In genomic region chr20:62143976-62144825, GRCh38 we compare ENCODE assay signal across 8 cellular contexts. TPM values are rescaled to one million over a fixed set of nuclear protein-coding genes. Genes with fewer than 3 reads are reported as not detected.
DNase-seq lines count a peak whose midpoint lies in the region; ATAC-seq and TF ChIP-seq lines count a peak whose summit lies in the region.

No MANE protein-coding gene starts in this region.

- peak overlapping the region; percentile 81 for H3K4me3 Mint-ChIP-seq in activated naive CD8-positive, alpha-beta T cell treated with anti-CD3 and anti-CD28 coated beads for 36 hours

- H3K36me3 ChIP-seq in left ventricle myocardium inferior (peaks cover 17% of the 10 kb centered on the region), psoas muscle (ENCODE audit: insufficient read depth in 1 of 2, low read depth in 1 of 2) (peaks cover under 1 to 24% of the 10 kb centered on the region in 2 donors)

- ATAC-seq in GM18868 (IDR thresholded peaks at IDR 0.05; ENCODE audit: unreplicated experiment) (peak; percentile 19), HG03280 (IDR thresholded peaks at IDR 0.05; ENCODE audit: unreplicated experiment) (peak; percentile 5), psoas muscle (peak; percentile 23 to 65 (median 50))

- no peaks in the 10 kb centered on the region for H3K27me3 Mint-ChIP-seq in activated naive CD8-positive, alpha-beta T cell treated with anti-CD3 and anti-CD28 coated beads for 36 hours

- H3K9me3 ChIP-seq in left ventricle myocardium inferior (replicated peaks) (no peaks in the 10 kb centered on the region), psoas muscle (no peaks in the 10 kb centered on the region)

- H3K27me3 ChIP-seq in left ventricle myocardium inferior (ENCODE audit: low read depth) (no peaks in the 10 kb centered on the region), psoas muscle (ENCODE audit: insufficient read depth in 3 of 3, low read length in 2 of 3) (no peaks in the 10 kb centered on the region)

- H3K4me1 ChIP-seq in left ventricle myocardium inferior (peaks cover 68% of the 10 kb centered on the region), psoas muscle (peaks cover 23% of the 10 kb centered on the region)

- intact Hi-C loops in left ventricle myocardium inferior (cut with micrococcal nuclease) = no loop called here
- intact Hi-C loops in psoas muscle (cut with DNase I) = loop anchor here (2.0 kb wide), 2 partner anchors 39 to 79 kb away; partner anchors contain the start of genes MTG2 (in 1 of the 2) and TAF4 (in 1 of the 2)

- H3K9me3 Mint-ChIP-seq in activated naive CD8-positive, alpha-beta T cell treated with anti-CD3 and anti-CD28 coated beads for 36 hours = no peaks in the 10 kb centered on the region

- CTCF ChIA-PET in RWPE1 (lab: Yijun Ruan, JAX) = interaction anchor here (0.6 to 1.0 kb wide), 4 partner anchors 8 to 257 kb away, joined by 3 to 9 read pairs (median 3); no protein-coding TSS in a partner anchor

- H3K27ac ChIP-seq in RWPE1 (peak overlapping the region; percentile 91), left ventricle myocardium inferior (replicated peaks) (peak overlapping the region; percentile 99), psoas muscle (peak overlapping the region; percentile 93)

- H3K27ac Mint-ChIP-seq in activated naive CD8-positive, alpha-beta T cell treated with anti-CD3 and anti-CD28 coated beads for 36 hours = peak overlapping the region; percentile 73

- POLR2A ChIA-PET in RWPE1 (lab: Yijun Ruan, JAX; ENCODE audit: low non-redundant PET) = no interaction called here

- H3K4me3 ChIP-seq in AG09309 (ENCODE audit: control insufficient read depth, low read depth, low read length) (peak overlapping the region; percentile 71), left ventricle myocardium inferior (peak overlapping the region; percentile 82), psoas muscle (peak overlapping the region; percentile 81)

- peaks cover 49% of the 10 kb centered on the region for H3K4me1 Mint-ChIP-seq in activated naive CD8-positive, alpha-beta T cell treated with anti-CD3 and anti-CD28 coated beads for 36 hours

- TF ChIP-seq CTCF in AG09309 (IDR thresholded peaks at IDR 0.05; ENCODE audit: control insufficient read depth, insufficient read depth, low read depth, low read length, missing control alignments) (no peak), RWPE1 (conservative IDR thresholded peaks at IDR 0.05; ENCODE audit: low read depth) (no peak), left ventricle myocardium inferior (IDR thresholded peaks at IDR 0.05; ENCODE audit: borderline replicate concordance) (peak; percentile 27), psoas muscle (IDR thresholded peaks at IDR 0.05) (no peak)

- H3K36me3 Mint-ChIP-seq in activated naive CD8-positive, alpha-beta T cell treated with anti-CD3 and anti-CD28 coated beads for 36 hours = peaks cover 28% of the 10 kb centered on the region

- 0 to 1% (median 1%) methylated on average over 56 to 100 of the region's 100 CpGs for WGBS in psoas muscle, 3 donors

- DNase-seq in AG09309 (ENCODE audit: low read depth) = peak; percentile 21
- peak; percentile 89 for DNase-seq in RWPE1 (ENCODE audit: low spot score)
- DNase-seq in activated naive CD8-positive, alpha-beta T cell treated with anti-CD3 and anti-CD28 coated beads for 36 hours = peak; percentile 70
- DNase-seq in left ventricle myocardium inferior = peak; percentile 66
- DNase-seq in psoas muscle = peak; percentile 67 to 85
- no peak for DNase-seq in NK-92 (lab: John Stamatoyannopoulos, UW; ENCODE audit: unreplicated experiment)

RNA-seq across cellular contexts. Expression of gene SS18L1, which starts 0.6 kb away (rescaled TPM):
- total RNA-seq in activated naive CD8-positive, alpha-beta T cell treated with anti-CD3 and anti-CD28 coated beads for 36 hours = 10 to 100 TPM; 12.1 to 12.3 TPM
- 9.0 TPM for total RNA-seq in left ventricle myocardium inferior
- total RNA-seq in psoas muscle = 10 to 100 TPM; 10.2 to 18.0 (median 13.2) TPM
- 10 to 100 TPM; 10.1 to 12.7 (median 10.3) TPM for polyA plus RNA-seq in psoas muscle

RNA-seq across cellular contexts. Expression of gene PSMA7, which starts 1.0 kb away (rescaled TPM):
- total RNA-seq in activated naive CD8-positive, alpha-beta T cell treated with anti-CD3 and anti-CD28 coated beads for 36 hours = 100 to 1,000 TPM; 362 to 367 TPM
- 233 TPM for total RNA-seq in left ventricle myocardium inferior
- total RNA-seq in psoas muscle = 100 to 1,000 TPM; 307 to 499 (median 459) TPM
- polyA plus RNA-seq in psoas muscle = 1,000 to 10,000 TPM in 1 of 3 donors, 100 to 1,000 TPM in 2; 652 to 1,146 (median 986) TPM

RNA-seq across cellular contexts. Expression of gene LSM14B, which starts 21.9 kb away (rescaled TPM):
- 10 to 100 TPM; 32.8 to 34.5 TPM for total RNA-seq in activated naive CD8-positive, alpha-beta T cell treated with anti-CD3 and anti-CD28 coated beads for 36 hours
- total RNA-seq in left ventricle myocardium inferior = 51.6 TPM
- total RNA-seq in psoas muscle = 10 to 100 TPM; 52.4 to 67.0 (median 60.8) TPM
- 10 to 100 TPM; 26.4 to 54.2 (median 39.6) TPM for polyA plus RNA-seq in psoas muscle

RNA-seq across cellular contexts. Expression of gene MTG2, which starts 38.6 kb away (rescaled TPM):
- total RNA-seq in activated naive CD8-positive, alpha-beta T cell treated with anti-CD3 and anti-CD28 coated beads for 36 hours = 10 to 100 TPM; 36.1 to 39.9 TPM
- total RNA-seq in left ventricle myocardium inferior (25.9 TPM), psoas muscle (10 to 100 TPM; 29.5 to 56.5 (median 39.6) TPM)
- 10 to 100 TPM; 25.0 to 56.2 (median 46.7) TPM for polyA plus RNA-seq in psoas muscle
